Comparison of ENCODE assay signal across 8 cellular contexts in the genomic region with DNA sequence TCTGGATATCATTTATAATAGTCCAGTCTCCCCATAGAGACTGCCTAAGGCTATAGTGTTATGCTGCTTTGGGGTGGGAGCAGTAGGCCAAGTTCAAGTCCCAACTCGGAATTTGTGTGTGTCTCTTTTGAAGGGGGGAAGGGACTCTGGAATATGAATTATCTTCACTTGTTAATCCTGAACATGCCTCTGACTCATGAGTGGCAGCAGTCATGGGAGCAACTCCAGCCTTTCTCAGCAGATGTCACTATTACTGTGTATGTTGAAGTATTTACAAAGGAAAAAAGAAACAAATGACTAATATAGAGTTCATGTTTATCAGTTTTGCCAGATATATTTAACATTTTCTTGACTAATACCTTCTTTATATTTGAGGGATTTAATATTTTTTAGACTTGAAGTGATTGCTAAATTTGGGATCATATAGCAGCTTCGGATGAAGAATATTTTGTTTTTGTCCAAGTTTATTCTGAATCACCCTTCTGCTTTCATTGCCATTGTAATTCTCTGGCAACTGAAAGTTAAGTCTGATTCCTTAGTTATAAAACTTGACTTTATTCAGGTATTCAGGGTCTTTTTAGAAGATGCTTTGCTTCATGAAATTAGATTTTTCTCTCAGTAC. TPM values are rescaled to one million over a fixed set of nuclear protein-coding genes. Genes with fewer than 3 reads are reported as not detected.
DNase-seq lines count a peak whose midpoint lies in the region; ATAC-seq and TF ChIP-seq lines count a peak whose summit lies in the region.

No MANE protein-coding gene starts in this region.

- ATAC-seq in GM18505 (IDR thresholded peaks at IDR 0.05; ENCODE audit: unreplicated experiment): no peak
- ATAC-seq in HG03378 (IDR thresholded peaks at IDR 0.05; ENCODE audit: unreplicated experiment): no peak

- H3K36me3 Mint-ChIP-seq in mesothelial cell of epicardium: peaks cover 35% of the 10 kb centered on the region

- no peaks in the 10 kb centered on the region for H3K27me3 Mint-ChIP-seq in mesothelial cell of epicardium (ENCODE audit: low read depth)

- DNase-seq in DMS 273 (lab: John Stamatoyannopoulos, UW; ENCODE audit: unreplicated experiment) (peak; percentile 54), DMS 273 treated with DMSO at 0.1 percent for 48 hours (lab: John Stamatoyannopoulos, UW) (no peak), NCI-H226 (peak; percentile 66), cerebellum (ENCODE audit: low spot score) (peak; percentile 21), mesothelial cell of epicardium (ENCODE audit: low spot score in 2 of 2, unreplicated experiment in 2 of 2) (no peak)
- no peak for DNase-seq in stimulated activated naive CD4-positive, alpha-beta T cell treated with Interleukin-2 at 50 U/mL for 16 hours (lab: John Stamatoyannopoulos, UW)

- peak overlapping the region; percentile 32 for H3K27ac Mint-ChIP-seq in mesothelial cell of epicardium

- TF ChIP-seq CTCF in mesothelial cell of epicardium (IDR thresholded peaks at IDR 0.05; ENCODE audit: unreplicated experiment): no peak

- no peak for TF ChIP-seq POLR2A in GM18505 (IDR thresholded peaks at IDR 0.05; ENCODE audit: borderline replicate concordance, extremely low read depth, insufficient read depth, insufficient read length)

- H3K4me3 Mint-ChIP-seq in mesothelial cell of epicardium: no peak overlapping the region

- H3K4me1 Mint-ChIP-seq in mesothelial cell of epicardium: peaks cover 2% of the 10 kb centered on the region

- H3K9me3 Mint-ChIP-seq in mesothelial cell of epicardium: no peaks in the 10 kb centered on the region

RNA-seq across cellular contexts. Expression of a gene that starts 23.4 kb away (rescaled TPM):
- total RNA-seq in cerebellum (not detected), mesothelial cell of epicardium (not detected in 3 replicates)

Comparison
In these comparisons a context has a peak if more than half of its experiments do, and no peak if none do; other contexts are left out.
1. DNase-seq: peak in DMS 273 (single experiment), NCI-H226 (single experiment) and cerebellum (single experiment); none in DMS 273 treated with DMSO at 0.1 percent for 48 hours (single experiment), mesothelial cell of epicardium (0 of 2) and stimulated activated naive CD4-positive, alpha-beta T cell treated with Interleukin-2 at 50 U/mL for 16 hours (single experiment).